Comparison of ENCODE assay signal across 1 cellular context in genomic region chr6:112743343-112743742, GRCh38.
TF ChIP-seq lines count a peak whose summit lies in the region.

No MANE protein-coding gene starts in this region.

TF ChIP-seq in GM23338, 12 proteins besides CTCF, POLR2A, EP300 and RAD21:
- TF ChIP-seq ZNF462 (CRISPR knock-in tag; IDR thresholded peaks at IDR 0.05) (peak; percentile 76; the same call in 1 of the 2 replicates), NANOG (IDR thresholded peaks at IDR 0.05; ENCODE audit: borderline replicate concordance) (no peak)
TF ChIP-seq in GM23338: peak in this region for 1.
